ENCODE assay signal across 12 cellular contexts in the genomic region with DNA sequence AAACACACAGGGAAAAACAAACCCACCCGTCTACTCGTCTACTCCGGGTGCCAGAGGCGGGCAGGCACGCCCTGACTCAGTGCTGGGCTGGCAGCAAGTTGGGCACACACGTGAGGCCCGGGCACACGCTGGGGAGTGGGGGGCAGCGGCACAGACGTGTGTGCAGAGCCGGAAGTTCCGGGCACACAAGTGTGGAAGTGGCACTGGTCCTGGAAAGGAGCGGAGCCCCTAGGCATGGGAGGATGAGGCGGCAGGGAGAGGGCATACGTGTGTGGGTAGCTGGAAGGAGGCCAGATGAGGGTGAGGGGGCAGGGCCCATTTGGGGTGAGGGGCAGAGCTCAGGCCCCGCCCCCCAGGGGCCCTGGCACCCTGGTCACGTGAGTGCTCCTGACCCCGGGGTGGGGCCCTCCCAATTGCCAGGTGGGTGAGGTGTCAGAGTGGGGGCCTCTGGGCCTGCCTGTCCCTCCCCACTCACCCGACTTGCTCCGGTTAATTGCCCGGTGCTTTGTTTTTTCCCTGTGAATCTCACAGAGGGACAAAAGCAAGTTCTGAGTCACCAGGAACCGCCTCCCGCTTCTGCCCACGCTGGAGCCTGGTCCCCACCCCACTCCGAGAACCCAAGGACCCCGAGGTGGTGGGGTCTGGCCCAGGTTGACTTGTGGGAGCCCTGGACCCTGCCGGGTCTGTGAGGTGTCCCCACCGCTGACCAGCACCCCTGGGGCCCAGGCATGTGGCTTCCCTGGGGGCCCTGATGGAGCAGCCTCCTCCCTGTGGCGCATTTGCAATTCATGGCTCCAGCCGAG.
DNase-seq lines count a peak whose midpoint lies in the region; ATAC-seq and TF ChIP-seq lines count a peak whose summit lies in the region.
"Had no signal": no experiment of that assay in that cellular context is flagged by ENCODE, and none has a peak within 500 bp of the region (broad histone marks: within the 10 kb centered on the region; RNA-seq: fewer than 3 reads in every experiment).

No MANE protein-coding gene starts in this region.

- no peak overlapping the region for H3K56ac ChIP-seq in IMR-90 (ENCODE audit: extremely low read depth, insufficient read depth, low read length)

- H4K8ac ChIP-seq in IMR-90 (ENCODE audit: low read depth in 2 of 2, low read length in 2 of 2): no peak overlapping the region

- H2BK5ac ChIP-seq in IMR-90 (ENCODE audit: low read depth, low read length, poor library complexity, severe bottlenecking): no peak overlapping the region

- H3K27ac Mint-ChIP-seq in nephron: peak overlapping the region; percentile 70 to 97 (median 89)
- H3K27ac Mint-ChIP-seq: HFFc6; stimulated activated naive CD8-positive, alpha-beta T cell treated with anti-CD3 and anti-CD28 coated beads, Interleukin-15, Interleukin-2, amounts not matched to agents 100 ng/mL and 50 ng/mL, for 24 hours had no signal

- no peaks in the 10 kb centered on the region for H3K9me1 ChIP-seq in IMR-90 (ENCODE audit: insufficient read depth, low read length)

- no peak overlapping the region for H3K4ac ChIP-seq in IMR-90 (ENCODE audit: low read depth, low read length)

- BruUV-seq in IMR-90 (replicated peaks; lab: Mats Ljungman, UMichigan): no TSS peak

- H3K9me3 ChIP-seq in IMR-90 (ENCODE audit: control insufficient read depth, insufficient read depth, low read length): no peaks in the 10 kb centered on the region
- H3K9me3 ChIP-seq in duodenal mucosa (ENCODE audit: control insufficient read depth in 1 of 2, low read length in 2 of 2): no peaks in the 10 kb centered on the region

- H4K91ac ChIP-seq in IMR-90 (ENCODE audit: insufficient read depth, low read depth, low read length): no peak overlapping the region

- TF ChIP-seq CTCF in IMR-90 (conservative IDR thresholded peaks at IDR 0.05; ENCODE audit: low read depth, low read length): no peak
- no peak for TF ChIP-seq CTCF in nephron (IDR thresholded peaks at IDR 0.05; ENCODE audit: unreplicated experiment in 3 of 3)

- H3K4me3 ChIP-seq in IMR-90 (ENCODE audit: insufficient read depth, low read depth, low read length) (no peak overlapping the region), duodenal mucosa (ENCODE audit: low read depth in 1 of 2, low read length in 2 of 2) (peak overlapping the region; percentile 21 to 55)

- H2BK20ac ChIP-seq in IMR-90 (ENCODE audit: low read depth, low read length): no peak overlapping the region

- no peak overlapping the region for H2BK120ac ChIP-seq in IMR-90 (ENCODE audit: low read depth, low read length)

- H2AK9ac ChIP-seq in IMR-90 (replicated peaks; ENCODE audit: low read depth, low read length, poor library complexity): peak overlapping the region; percentile 26

- ATAC-seq in IMR-90 (ENCODE audit: low read depth) (no peak), GM18873 (IDR thresholded peaks at IDR 0.05; ENCODE audit: low FRiP score, unreplicated experiment) (no peak)

- dilution Hi-C loops in IMR-90 (cut with HindIII; ENCODE audit: low sequenced_read_pairs, unreplicated experiment): no loop called here

- no peak overlapping the region for H3K23ac ChIP-seq in IMR-90 (ENCODE audit: low read depth, low read length)

- in situ Hi-C loops in IMR-90 (cut with MboI; ENCODE audit: low sequenced_read_pairs): no loop called here

- H3K79me1 ChIP-seq in IMR-90 (ENCODE audit: low read depth in 1 of 2, low read length in 2 of 2): no peaks in the 10 kb centered on the region

- no peak overlapping the region for H2AK5ac ChIP-seq in IMR-90 (ENCODE audit: low read depth, low read length)

- peaks cover 9% of the 10 kb centered on the region; the same call in 1 of the 2 replicates for H3K27me3 ChIP-seq in IMR-90 (ENCODE audit: control insufficient read depth, insufficient read depth, low read length)
- peaks cover 2 to 6% of the 10 kb centered on the region in 2 donors for H3K27me3 ChIP-seq in duodenal mucosa (ENCODE audit: control insufficient read depth in 1 of 2, insufficient read depth in 2 of 2, low read length in 2 of 2)

- no peak overlapping the region for H3K4me2 ChIP-seq in IMR-90 (ENCODE audit: low read depth, low read length)

- H3K27ac ChIP-seq in IMR-90 (ENCODE audit: insufficient read depth, low read length): no peak overlapping the region
- peak overlapping the region; percentile 20 for H3K27ac ChIP-seq in duodenal mucosa (ENCODE audit: low read depth, low read length)
- H3K27ac ChIP-seq: C4-2B had no signal

- no peaks in the 10 kb centered on the region for H3K36me3 ChIP-seq in IMR-90 (ENCODE audit: control insufficient read depth, insufficient read depth, low read length)
- H3K36me3 ChIP-seq in duodenal mucosa (ENCODE audit: control insufficient read depth in 1 of 2, insufficient read depth in 2 of 2, low read length in 2 of 2): no peaks in the 10 kb centered on the region

- no peak overlapping the region for H2BK15ac ChIP-seq in IMR-90 (ENCODE audit: low read depth, low read length)

- no peak overlapping the region for H2AFZ ChIP-seq in IMR-90 (replicated peaks; ENCODE audit: low read length, poor library complexity)

- no peaks in the 10 kb centered on the region for H3K9me3 Mint-ChIP-seq in nephron
- H3K9me3 Mint-ChIP-seq: HFFc6; stimulated activated naive CD8-positive, alpha-beta T cell treated with anti-CD3 and anti-CD28 coated beads, Interleukin-15, Interleukin-2, amounts not matched to agents 100 ng/mL and 50 ng/mL, for 24 hours had no signal

- CTCF ChIA-PET in IMR-90 (lab: Yijun Ruan, JAX): no interaction called here

- H3K36me3 Mint-ChIP-seq in nephron (ENCODE audit: low read depth): no peaks in the 10 kb centered on the region

- H4K5ac ChIP-seq in IMR-90 (ENCODE audit: low read depth, low read length): no peak overlapping the region

- no peak overlapping the region for H3K9ac ChIP-seq in IMR-90 (ENCODE audit: low read depth, low read length)
- no peak overlapping the region for H3K9ac ChIP-seq in duodenal mucosa (ENCODE audit: low read depth in 1 of 2, low read length in 2 of 2)

- peaks cover 17% of the 10 kb centered on the region for H3K4me1 Mint-ChIP-seq in nephron

- peak; percentile 24 for DNase-seq in Ammon's horn (ENCODE audit: low spot score)
- no peak for DNase-seq in IMR-90
- DNase-seq in T-helper 9 cell: no peak
- DNase-seq in cerebellar cortex (ENCODE audit: low spot score): no peak
- DNase-seq in activated naive CD4-positive, alpha-beta T cell treated with Interleukin-2 at 50 U/mL for 16 hours: no peak
- DNase-seq: HFFc6, NCI-H774 had no signal

- no peak for TF ChIP-seq POLR2A in IMR-90 (IDR thresholded peaks at IDR 0.05; ENCODE audit: low read depth, low read length)

- no peak overlapping the region for H3K18ac ChIP-seq in IMR-90 (ENCODE audit: low read depth, low read length)

- POLR2A ChIA-PET in IMR-90 (lab: Charles Lee; ENCODE audit: unreplicated experiment): no interaction called here

- H3K4me1 ChIP-seq in IMR-90 (ENCODE audit: control insufficient read depth, insufficient read depth, low read length) (no peaks in the 10 kb centered on the region), duodenal mucosa (ENCODE audit: control insufficient read depth in 1 of 2, insufficient read depth in 2 of 2, low read length in 2 of 2) (peaks cover 10 to 13% of the 10 kb centered on the region in 2 donors)

- intact Hi-C loops in IMR-90 (cut with micrococcal nuclease): no loop called here

- no peak overlapping the region for H3K14ac ChIP-seq in IMR-90 (replicated peaks; ENCODE audit: low read depth, low read length)

- WGBS in IMR-90 (ENCODE audit: extremely low coverage in 2 of 2, insufficient read length in 1 of 2), 2 experiments: 76% methylated on average over 15 of the region's 30 CpGs; no CpG with 5 or more reads in 1 of the 2 experiments

- TF ChIP-seq RAD21 in IMR-90 (IDR thresholded peaks at IDR 0.05; ENCODE audit: low read length): no peak

- H4K20me1 ChIP-seq in IMR-90 (ENCODE audit: insufficient read depth, low read length): no peaks in the 10 kb centered on the region

- H3K27me3 Mint-ChIP-seq in nephron (ENCODE audit: low read depth): peaks cover 23% of the 10 kb centered on the region
- H3K27me3 Mint-ChIP-seq: stimulated activated naive CD8-positive, alpha-beta T cell treated with anti-CD3 and anti-CD28 coated beads, Interleukin-15, Interleukin-2, amounts not matched to agents 100 ng/mL and 50 ng/mL, for 24 hours had no signal

- H3K4me3 Mint-ChIP-seq in nephron: peak overlapping the region in 2 of 3 experiments; percentile 11 to 59
- H3K4me3 Mint-ChIP-seq: HFFc6; stimulated activated naive CD8-positive, alpha-beta T cell treated with anti-CD3 and anti-CD28 coated beads, Interleukin-15, Interleukin-2, amounts not matched to agents 100 ng/mL and 50 ng/mL, for 24 hours had no signal

TF ChIP-seq in IMR-90, 13 proteins besides CTCF, POLR2A, EP300 and RAD21:
- no peak for TF ChIP-seq MAZ (IDR thresholded peaks at IDR 0.05; ENCODE audit: borderline replicate concordance, low read depth, low read length)
- no peak for TF ChIP-seq RCOR1 (IDR thresholded peaks at IDR 0.05; ENCODE audit: insufficient replicate concordance, low read length)
- TF ChIP-seq MXI1 (IDR thresholded peaks at IDR 0.05; ENCODE audit: borderline replicate concordance, low read depth, low read length): no peak
- no peak for TF ChIP-seq MAFK (IDR thresholded peaks at IDR 0.05; ENCODE audit: low read depth, low read length)
- TF ChIP-seq SMC3 (IDR thresholded peaks at IDR 0.05; ENCODE audit: low read depth, low read length): no peak
- TF ChIP-seq CEBPB (IDR thresholded peaks at IDR 0.05; ENCODE audit: low read depth, low read length): no peak
- TF ChIP-seq CHD1 (IDR thresholded peaks at IDR 0.05; ENCODE audit: low read depth, low read length): no peak
